2 cellular contexts compared by ENCODE assay signal in genomic region chr16:11032922-11033291, GRCh38.
TF ChIP-seq lines count a peak whose summit lies in the region.

No MANE protein-coding gene starts in this region.

TF ChIP-seq in GM23338, 12 proteins besides CTCF, POLR2A, EP300 and RAD21:
- TF ChIP-seq ZNF462 (CRISPR knock-in tag; IDR thresholded peaks at IDR 0.05) (no peak), EZH2 (IDR thresholded peaks at IDR 0.05; ENCODE audit: low read depth, unreplicated experiment) (no peak), STAT1 (IDR thresholded peaks at IDR 0.05; ENCODE audit: unreplicated experiment) (no peak), CREB1 (CRISPR knock-in tag; IDR thresholded peaks at IDR 0.05; ENCODE audit: low read depth) (no peak), NANOG (IDR thresholded peaks at IDR 0.05; ENCODE audit: borderline replicate concordance) (no peak), POLR2AphosphoS5 (IDR thresholded peaks at IDR 0.05; ENCODE audit: low read depth) (no peak), ZNF331 (CRISPR knock-in tag; IDR thresholded peaks at IDR 0.05; ENCODE audit: low read depth) (no peak)
- TF ChIP-seq, protein P1, sequence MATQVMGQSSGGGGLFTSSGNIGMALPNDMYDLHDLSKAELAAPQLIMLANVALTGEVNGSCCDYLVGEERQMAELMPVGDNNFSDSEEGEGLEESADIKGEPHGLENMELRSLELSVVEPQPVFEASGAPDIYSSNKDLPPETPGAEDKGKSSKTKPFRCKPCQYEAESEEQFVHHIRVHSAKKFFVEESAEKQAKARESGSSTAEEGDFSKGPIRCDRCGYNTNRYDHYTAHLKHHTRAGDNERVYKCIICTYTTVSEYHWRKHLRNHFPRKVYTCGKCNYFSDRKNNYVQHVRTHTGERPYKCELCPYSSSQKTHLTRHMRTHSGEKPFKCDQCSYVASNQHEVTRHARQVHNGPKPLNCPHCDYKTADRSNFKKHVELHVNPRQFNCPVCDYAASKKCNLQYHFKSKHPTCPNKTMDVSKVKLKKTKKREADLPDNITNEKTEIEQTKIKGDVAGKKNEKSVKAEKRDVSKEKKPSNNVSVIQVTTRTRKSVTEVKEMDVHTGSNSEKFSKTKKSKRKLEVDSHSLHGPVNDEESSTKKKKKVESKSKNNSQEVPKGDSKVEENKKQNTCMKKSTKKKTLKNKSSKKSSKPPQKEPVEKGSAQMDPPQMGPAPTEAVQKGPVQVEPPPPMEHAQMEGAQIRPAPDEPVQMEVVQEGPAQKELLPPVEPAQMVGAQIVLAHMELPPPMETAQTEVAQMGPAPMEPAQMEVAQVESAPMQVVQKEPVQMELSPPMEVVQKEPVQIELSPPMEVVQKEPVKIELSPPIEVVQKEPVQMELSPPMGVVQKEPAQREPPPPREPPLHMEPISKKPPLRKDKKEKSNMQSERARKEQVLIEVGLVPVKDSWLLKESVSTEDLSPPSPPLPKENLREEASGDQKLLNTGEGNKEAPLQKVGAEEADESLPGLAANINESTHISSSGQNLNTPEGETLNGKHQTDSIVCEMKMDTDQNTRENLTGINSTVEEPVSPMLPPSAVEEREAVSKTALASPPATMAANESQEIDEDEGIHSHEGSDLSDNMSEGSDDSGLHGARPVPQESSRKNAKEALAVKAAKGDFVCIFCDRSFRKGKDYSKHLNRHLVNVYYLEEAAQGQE (IDR thresholded peaks at IDR 0.05; ENCODE audit: unreplicated experiment), result no peak

TF ChIP-seq in K562, 482 proteins besides CTCF, POLR2A, EP300 and RAD21 (continued from another document):
- TF ChIP-seq, protein P2, sequence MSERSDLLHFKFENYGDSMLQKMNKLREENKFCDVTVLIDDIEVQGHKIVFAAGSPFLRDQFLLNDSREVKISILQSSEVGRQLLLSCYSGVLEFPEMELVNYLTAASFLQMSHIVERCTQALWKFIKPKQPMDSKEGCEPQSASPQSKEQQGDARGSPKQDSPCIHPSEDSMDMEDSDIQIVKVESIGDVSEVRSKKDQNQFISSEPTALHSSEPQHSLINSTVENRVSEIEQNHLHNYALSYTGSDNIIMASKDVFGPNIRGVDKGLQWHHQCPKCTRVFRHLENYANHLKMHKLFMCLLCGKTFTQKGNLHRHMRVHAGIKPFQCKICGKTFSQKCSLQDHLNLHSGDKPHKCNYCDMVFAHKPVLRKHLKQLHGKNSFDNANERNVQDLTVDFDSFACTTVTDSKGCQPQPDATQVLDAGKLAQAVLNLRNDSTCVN (CRISPR knock-in tag; IDR thresholded peaks at IDR 0.05), result no peak
- no peak for TF ChIP-seq SNRNP70 (optimal IDR thresholded peaks at IDR 0.05; ENCODE audit: low read depth, low read length)
- no peak for TF ChIP-seq YBX1 (IDR thresholded peaks at IDR 0.05)
- TF ChIP-seq, protein P3, sequence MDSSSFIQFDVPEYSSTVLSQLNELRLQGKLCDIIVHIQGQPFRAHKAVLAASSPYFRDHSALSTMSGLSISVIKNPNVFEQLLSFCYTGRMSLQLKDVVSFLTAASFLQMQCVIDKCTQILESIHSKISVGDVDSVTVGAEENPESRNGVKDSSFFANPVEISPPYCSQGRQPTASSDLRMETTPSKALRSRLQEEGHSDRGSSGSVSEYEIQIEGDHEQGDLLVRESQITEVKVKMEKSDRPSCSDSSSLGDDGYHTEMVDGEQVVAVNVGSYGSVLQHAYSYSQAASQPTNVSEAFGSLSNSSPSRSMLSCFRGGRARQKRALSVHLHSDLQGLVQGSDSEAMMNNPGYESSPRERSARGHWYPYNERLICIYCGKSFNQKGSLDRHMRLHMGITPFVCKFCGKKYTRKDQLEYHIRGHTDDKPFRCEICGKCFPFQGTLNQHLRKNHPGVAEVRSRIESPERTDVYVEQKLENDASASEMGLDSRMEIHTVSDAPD (CRISPR knock-in tag; IDR thresholded peaks at IDR 0.05), result no peak
- TF ChIP-seq, protein P4, sequence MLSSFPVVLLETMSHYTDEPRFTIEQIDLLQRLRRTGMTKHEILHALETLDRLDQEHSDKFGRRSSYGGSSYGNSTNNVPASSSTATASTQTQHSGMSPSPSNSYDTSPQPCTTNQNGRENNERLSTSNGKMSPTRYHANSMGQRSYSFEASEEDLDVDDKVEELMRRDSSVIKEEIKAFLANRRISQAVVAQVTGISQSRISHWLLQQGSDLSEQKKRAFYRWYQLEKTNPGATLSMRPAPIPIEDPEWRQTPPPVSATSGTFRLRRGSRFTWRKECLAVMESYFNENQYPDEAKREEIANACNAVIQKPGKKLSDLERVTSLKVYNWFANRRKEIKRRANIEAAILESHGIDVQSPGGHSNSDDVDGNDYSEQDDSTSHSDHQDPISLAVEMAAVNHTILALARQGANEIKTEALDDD (IDR thresholded peaks at IDR 0.05), result 0 out of 2 replicates have a peak, but pooled peaks have one; percentile 12
- no peak for TF ChIP-seq TBP (optimal IDR thresholded peaks at IDR 0.05; ENCODE audit: low read depth, low read length)
- no peak for TF ChIP-seq SPI1 (IDR thresholded peaks at IDR 0.05; ENCODE audit: borderline replicate concordance, low read depth, low read length)
- no peak for TF ChIP-seq KDM1A (IDR thresholded peaks at IDR 0.05)
- TF ChIP-seq ZFPM2 (CRISPR knock-in tag; IDR thresholded peaks at IDR 0.05), result no peak
- no peak for TF ChIP-seq NFIC (IDR thresholded peaks at IDR 0.05)
- peak; percentile 43; the same call in 1 of the 2 replicates for TF ChIP-seq CBFA2T3 (IDR thresholded peaks at IDR 0.05)
- TF ChIP-seq ZNF324 (CRISPR knock-in tag; IDR thresholded peaks at IDR 0.05), result no peak
- no peak for TF ChIP-seq ZBTB2 (IDR thresholded peaks at IDR 0.05)
- no peak for TF ChIP-seq USF2 (CRISPR knock-in tag; IDR thresholded peaks at IDR 0.05)
- no peak for TF ChIP-seq CC2D1A (IDR thresholded peaks at IDR 0.05)
